ENCODE assay signal across 23 cellular contexts in genomic region chr11:123203934-123204333, GRCh38. TPM values are rescaled to one million over a fixed set of nuclear protein-coding genes. Genes with fewer than 3 reads are reported as not detected.
DNase-seq lines count a peak whose midpoint lies in the region; ATAC-seq and TF ChIP-seq lines count a peak whose summit lies in the region.
"Had no signal": no experiment of that assay in that cellular context is flagged by ENCODE, and none has a peak within 500 bp of the region (broad histone marks: within the 10 kb centered on the region; RNA-seq: fewer than 3 reads in every experiment).

No MANE protein-coding gene starts in this region.

- H3K9me3 ChIP-seq in esophagus muscularis mucosa = no peaks in the 10 kb centered on the region

- intact Hi-C loops in esophagus muscularis mucosa (cut with DNase I) = no loop called here

- no peak for TF ChIP-seq CTCF in esophagus muscularis mucosa (IDR thresholded peaks at IDR 0.05)
- TF ChIP-seq CTCF in omental fat pad (IDR thresholded peaks at IDR 0.05) = no peak

- ATAC-seq in omental fat pad (ENCODE audit: low FRiP score) (no peak), HG03520 (IDR thresholded peaks at IDR 0.05; ENCODE audit: unreplicated experiment) (no peak)
- ATAC-seq: HepG2 had no signal

- TF ChIP-seq EP300 in esophagus muscularis mucosa (IDR thresholded peaks at IDR 0.05) = no peak

- H3K9ac ChIP-seq in rectal smooth muscle tissue (ENCODE audit: low read length) = no peak overlapping the region

- no peak overlapping the region for H3K4me3 ChIP-seq in esophagus muscularis mucosa
- no peak overlapping the region for H3K4me3 ChIP-seq in rectal smooth muscle tissue (ENCODE audit: low read length)

- peaks cover 0 to 66% (median 63%) of the 10 kb centered on the region in 4 donors for H3K4me1 ChIP-seq in esophagus muscularis mucosa
- H3K4me1 ChIP-seq in rectal smooth muscle tissue (ENCODE audit: control insufficient read depth, insufficient read depth, low read length) = peaks cover 45% of the 10 kb centered on the region

- peak overlapping the region; percentile 56 to 75 (median 68) for H3K27ac ChIP-seq in esophagus muscularis mucosa (replicated peaks in 1 of 4)
- peak overlapping the region; percentile 67 for H3K27ac ChIP-seq in rectal smooth muscle tissue (ENCODE audit: low read depth, low read length)
- H3K27ac ChIP-seq: C4-2B, HL-60 had no signal

- no peak for TF ChIP-seq POLR2A in esophagus muscularis mucosa (IDR thresholded peaks at IDR 0.05; ENCODE audit: low read depth)

- DNase-seq in EH (ENCODE audit: low read depth) (peak; percentile 51), RPMI7951 (ENCODE audit: low read depth) (peak; percentile 64), esophagus muscularis mucosa (ENCODE audit: extremely low spot score) (no peak), omental fat pad (ENCODE audit: low spot score) (no peak), dedifferentiated amniotic fluid mesenchymal stem cell (ENCODE audit: extremely low spot score) (no peak), AG08396 (ENCODE audit: low spot score) (no peak)
- DNase-seq: Calu3; CD8-positive, alpha-beta memory T cell; DMS153; GF-D8; KBM-7; NCI-H1105; NCI-H1694; NCI-H2081 treated with DMSO at 0.1 percent for 48 hours; NCI-H446 treated with DMSO at 0.1 percent for 48 hours; NCI-H748 treated with DMSO at 0.1 percent for 48 hours; NK-92 treated with Interleukin-12 subunit alpha and Interleukin-12 subunit beta, amount 100 ng/mL, for 24 hours had no signal

- no peaks in the 10 kb centered on the region for H3K36me3 ChIP-seq in esophagus muscularis mucosa
- H3K36me3 ChIP-seq in rectal smooth muscle tissue (ENCODE audit: control insufficient read depth, insufficient read depth, low read length) = no peaks in the 10 kb centered on the region

- H3K27me3 ChIP-seq in esophagus muscularis mucosa = no peaks in the 10 kb centered on the region
- H3K27me3 ChIP-seq in rectal smooth muscle tissue (ENCODE audit: control insufficient read depth, insufficient read depth, low read length) = no peaks in the 10 kb centered on the region

- WGBS in esophagus muscularis mucosa = 82% methylated on average over 6 of the region's 6 CpGs

RNA-seq across cellular contexts. Expression of gene CLMP, which starts 8.9 kb away (rescaled TPM):
- 42.7 and 44.9 TPM in 2 replicates for total RNA-seq in RPMI7951 (2014; rRNA removed; shearing (Covaris generic))
- total RNA-seq in esophagus muscularis mucosa (100 to 1,000 TPM; 169 to 215 (median 197) TPM), omental fat pad (100 to 1,000 TPM in 3 of 4 donors, 10 to 100 TPM in 1; 89.7 to 182 (median 157) TPM)
- total RNA-seq: Calu3, HepG2, HT-29 had no signal

Comparison
In these comparisons a context has a peak if more than half of its experiments do, and no peak if none do; other contexts are left out.
1. DNase-seq: peak in EH (single experiment) and RPMI7951 (single experiment); none in esophagus muscularis mucosa (single experiment), omental fat pad (single experiment), dedifferentiated amniotic fluid mesenchymal stem cell (single experiment) and AG08396 (single experiment).